8 cellular contexts compared by ENCODE assay signal in genomic region chr11:47408598-47409439, GRCh38. TPM values are rescaled to one million over a fixed set of nuclear protein-coding genes. Genes with fewer than 3 reads are reported as not detected.
DNase-seq lines count a peak whose midpoint lies in the region; ATAC-seq and TF ChIP-seq lines count a peak whose summit lies in the region.

No MANE protein-coding gene starts in this region.

- intact Hi-C loops in activated T-helper 1 cell treated with anti-CD3 and anti-CD28 coated beads, Interleukin-12 subunit alpha, Interleukin-12 subunit beta, Interleukin-2, Interleukin-4 antibody, amounts not matched to agents 30 ng/mL and 10 ng/mL and 1 ng/mL, durations not matched to agents 14 hours and 24 hours and 36 hours (cut with micrococcal nuclease), result loop anchor here (1.0 to 5.0 kb wide), 12 partner anchors 9 to 708 kb away; partner anchors contain the start of genes ACP2, ARHGAP1, CSTPP1 and FNBP4

- H3K4me1 ChIP-seq in gastroesophageal sphincter (peaks cover 0 to 60% (median 34%) of the 10 kb centered on the region in 3 donors), parathyroid adenoma (peaks cover 11% of the 10 kb centered on the region)

- H3K36me3 Mint-ChIP-seq in activated T-helper 1 cell treated with anti-CD3 and anti-CD28 coated beads, Interleukin-12 subunit alpha, Interleukin-12 subunit beta, Interleukin-2, Interleukin-4 antibody, amounts not matched to agents 30 ng/mL and 10 ng/mL and 1 ng/mL, durations not matched to agents 14 hours and 24 hours and 36 hours (ENCODE audit: low read depth), result peaks cover 4% of the 10 kb centered on the region

- no peak for TF ChIP-seq CTCF in gastroesophageal sphincter (IDR thresholded peaks at IDR 0.05)
- no peak for TF ChIP-seq CTCF in parathyroid adenoma (IDR thresholded peaks at IDR 0.05)

- no peaks in the 10 kb centered on the region for H3K9me3 ChIP-seq in gastroesophageal sphincter
- no peaks in the 10 kb centered on the region for H3K9me3 ChIP-seq in parathyroid adenoma (ENCODE audit: control insufficient read depth, low read length)

- H3K27ac Mint-ChIP-seq in activated T-helper 1 cell treated with anti-CD3 and anti-CD28 coated beads, Interleukin-12 subunit alpha, Interleukin-12 subunit beta, Interleukin-2, Interleukin-4 antibody, amounts not matched to agents 30 ng/mL and 10 ng/mL and 1 ng/mL, durations not matched to agents 14 hours and 24 hours and 36 hours, result peak overlapping the region; percentile 92

- H3K4me1 Mint-ChIP-seq in activated T-helper 1 cell treated with anti-CD3 and anti-CD28 coated beads, Interleukin-12 subunit alpha, Interleukin-12 subunit beta, Interleukin-2, Interleukin-4 antibody, amounts not matched to agents 30 ng/mL and 10 ng/mL and 1 ng/mL, durations not matched to agents 14 hours and 24 hours and 36 hours (ENCODE audit: low read depth), result peaks cover 21% of the 10 kb centered on the region

- TF ChIP-seq POLR2A in gastroesophageal sphincter (IDR thresholded peaks at IDR 0.05), result no peak

- peaks cover 0 to 37% of the 10 kb centered on the region in 2 donors for H3K36me3 ChIP-seq in gastroesophageal sphincter
- H3K36me3 ChIP-seq in parathyroid adenoma (ENCODE audit: control insufficient read depth, insufficient read depth, low read length), result no peaks in the 10 kb centered on the region

- H3K4me2 ChIP-seq in parathyroid adenoma (ENCODE audit: low read length), result peak overlapping the region; percentile 91

- 0 to 2% methylated on average over 7 to 20 of the region's 50 CpGs for WGBS in gastroesophageal sphincter (ENCODE audit: low coverage in 1 of 2), 2 donors

- no peaks in the 10 kb centered on the region for H3K79me2 ChIP-seq in parathyroid adenoma

- H3K27ac ChIP-seq in gastroesophageal sphincter, result peak overlapping the region; percentile 82 to 96 (median 94)
- H3K27ac ChIP-seq in parathyroid adenoma, result peak overlapping the region; percentile 71

- H3K4me3 Mint-ChIP-seq in activated T-helper 1 cell treated with anti-CD3 and anti-CD28 coated beads, Interleukin-12 subunit alpha, Interleukin-12 subunit beta, Interleukin-2, Interleukin-4 antibody, amounts not matched to agents 30 ng/mL and 10 ng/mL and 1 ng/mL, durations not matched to agents 14 hours and 24 hours and 36 hours, result peak overlapping the region; percentile 94

- no peaks in the 10 kb centered on the region for H3K9me3 Mint-ChIP-seq in activated T-helper 1 cell treated with anti-CD3 and anti-CD28 coated beads, Interleukin-12 subunit alpha, Interleukin-12 subunit beta, Interleukin-2, Interleukin-4 antibody, amounts not matched to agents 30 ng/mL and 10 ng/mL and 1 ng/mL, durations not matched to agents 14 hours and 24 hours and 36 hours

- ATAC-seq in HG03342 (IDR thresholded peaks at IDR 0.05; ENCODE audit: unreplicated experiment) (peak; percentile 8), gastroesophageal sphincter (peak; percentile 9), HG03139 (IDR thresholded peaks at IDR 0.05; ENCODE audit: unreplicated experiment) (no peak), HG02571 (IDR thresholded peaks at IDR 0.05; ENCODE audit: unreplicated experiment) (no peak)

- no peaks in the 10 kb centered on the region for H3K27me3 ChIP-seq in gastroesophageal sphincter
- H3K27me3 ChIP-seq in parathyroid adenoma (ENCODE audit: control insufficient read depth, insufficient read depth, low read length), result no peaks in the 10 kb centered on the region

- H3K4me3 ChIP-seq in gastroesophageal sphincter (peak overlapping the region; percentile 73 to 89), parathyroid adenoma (ENCODE audit: low read depth, low read length) (peak overlapping the region; percentile 67)

- H3K27me3 Mint-ChIP-seq in activated T-helper 1 cell treated with anti-CD3 and anti-CD28 coated beads, Interleukin-12 subunit alpha, Interleukin-12 subunit beta, Interleukin-2, Interleukin-4 antibody, amounts not matched to agents 30 ng/mL and 10 ng/mL and 1 ng/mL, durations not matched to agents 14 hours and 24 hours and 36 hours (ENCODE audit: insufficient read depth), result no peaks in the 10 kb centered on the region

- TF ChIP-seq EP300 in gastroesophageal sphincter (IDR thresholded peaks at IDR 0.05), result no peak

- DNase-seq in EL (peak; percentile 91), OCI-M1 (lab: John Stamatoyannopoulos, UW) (no peak)
- DNase-seq in activated T-helper 1 cell treated with anti-CD3 and anti-CD28 coated beads, Interleukin-12 subunit alpha, Interleukin-12 subunit beta, Interleukin-2, Interleukin-4 antibody, amounts not matched to agents 30 ng/mL and 10 ng/mL and 1 ng/mL, durations not matched to agents 14 hours and 24 hours and 36 hours (ENCODE audit: low spot score), result no peak

- H2AFZ ChIP-seq in parathyroid adenoma, result peak overlapping the region; percentile 78

- peak overlapping the region; percentile 76 for H3K9ac ChIP-seq in parathyroid adenoma

RNA-seq across cellular contexts. Expression of gene SLC39A13, which starts 0.4 kb away (rescaled TPM):
- 15.5 and 16.2 TPM in 2 replicates for total RNA-seq in activated T-helper 1 cell treated with anti-CD3 and anti-CD28 coated beads, Interleukin-12 subunit alpha, Interleukin-12 subunit beta, Interleukin-2, Interleukin-4 antibody, amounts not matched to agents 30 ng/mL and 10 ng/mL and 1 ng/mL, durations not matched to agents 14 hours and 24 hours and 36 hours
- 100 to 1,000 TPM in 1 of 4 donors, 10 to 100 TPM in 3; 68.8 to 218 (median 78.9) TPM for total RNA-seq in gastroesophageal sphincter

RNA-seq across cellular contexts. Expression of gene PSMC3, which starts 17.4 kb away (rescaled TPM):
- total RNA-seq in activated T-helper 1 cell treated with anti-CD3 and anti-CD28 coated beads, Interleukin-12 subunit alpha, Interleukin-12 subunit beta, Interleukin-2, Interleukin-4 antibody, amounts not matched to agents 30 ng/mL and 10 ng/mL and 1 ng/mL, durations not matched to agents 14 hours and 24 hours and 36 hours, result 219 and 222 TPM in 2 replicates
- total RNA-seq in gastroesophageal sphincter, result 100 to 1,000 TPM; 169 to 194 (median 179) TPM

RNA-seq across cellular contexts. Expression of gene SPI1, which starts 30.5 kb away (rescaled TPM):
- not detected in 2 replicates for total RNA-seq in activated T-helper 1 cell treated with anti-CD3 and anti-CD28 coated beads, Interleukin-12 subunit alpha, Interleukin-12 subunit beta, Interleukin-2, Interleukin-4 antibody, amounts not matched to agents 30 ng/mL and 10 ng/mL and 1 ng/mL, durations not matched to agents 14 hours and 24 hours and 36 hours
- total RNA-seq in gastroesophageal sphincter, result 10 to 100 TPM in 3 of 4 donors, 1 to 10 TPM in 1; 4.2 to 32.4 (median 14.7) TPM

RNA-seq across cellular contexts. Expression of gene RAPSN, which starts 40.1 kb away (rescaled TPM):
- total RNA-seq in activated T-helper 1 cell treated with anti-CD3 and anti-CD28 coated beads, Interleukin-12 subunit alpha, Interleukin-12 subunit beta, Interleukin-2, Interleukin-4 antibody, amounts not matched to agents 30 ng/mL and 10 ng/mL and 1 ng/mL, durations not matched to agents 14 hours and 24 hours and 36 hours, result 0.51 and 0.62 TPM in 2 replicates
- total RNA-seq in gastroesophageal sphincter, result under 1 TPM in 2 of 4 donors, not detected in 2; 0.23 to 0.27 TPM

RNA-seq across cellular contexts. Expression of gene MYBPC3, which starts 56.3 kb away (rescaled TPM):
- total RNA-seq in activated T-helper 1 cell treated with anti-CD3 and anti-CD28 coated beads, Interleukin-12 subunit alpha, Interleukin-12 subunit beta, Interleukin-2, Interleukin-4 antibody, amounts not matched to agents 30 ng/mL and 10 ng/mL and 1 ng/mL, durations not matched to agents 14 hours and 24 hours and 36 hours, result not detected in 2 replicates
- total RNA-seq in gastroesophageal sphincter, result under 1 TPM in 2 of 4 donors, not detected in 2; 0.12 to 0.13 TPM

Comparison
In these comparisons a context has a peak if more than half of its experiments do, and no peak if none do; other contexts are left out.
1. ATAC-seq: peak in HG03342 (single experiment) and gastroesophageal sphincter (single experiment); none in HG03139 (single experiment) and HG02571 (single experiment).